Comparison of ENCODE assay signal across 1 cellular context in genomic region chr18:3245185-3245564, GRCh38.
TF ChIP-seq lines count a peak whose summit lies in the region.

No MANE protein-coding gene starts in this region.

TF ChIP-seq in GM12878, 131 proteins besides CTCF, POLR2A, EP300 and RAD21:
- no peak for TF ChIP-seq MEF2B (IDR thresholded peaks at IDR 0.05; ENCODE audit: partially characterized antibody, poor library complexity, severe bottlenecking)
- TF ChIP-seq USF2 (IDR thresholded peaks at IDR 0.05; ENCODE audit: borderline replicate concordance, low read depth, low read length) = no peak
- no peak for TF ChIP-seq FOS (IDR thresholded peaks at IDR 0.05; ENCODE audit: borderline replicate concordance, extremely low read depth, insufficient read length)
- no peak for TF ChIP-seq STAT1 (conservative IDR thresholded peaks at IDR 0.05)
- no peak for TF ChIP-seq SMAD5 (IDR thresholded peaks at IDR 0.05; ENCODE audit: low read depth)
